19 cellular contexts compared by ENCODE assay signal in genomic region chr13:30564489-30564888, GRCh38. TPM values are rescaled to one million over a fixed set of nuclear protein-coding genes. Genes with fewer than 3 reads are reported as not detected.
DNase-seq lines count a peak whose midpoint lies in the region; ATAC-seq and TF ChIP-seq lines count a peak whose summit lies in the region.
"Had no signal": no experiment of that assay in that cellular context is flagged by ENCODE, and none has a peak within 500 bp of the region (broad histone marks: within the 10 kb centered on the region; RNA-seq: fewer than 3 reads in every experiment).

No MANE protein-coding gene starts in this region.

- TF ChIP-seq CTCF in VCaP (conservative IDR thresholded peaks at IDR 0.05) (no peak), fibroblast of the aortic adventitia (IDR thresholded peaks at IDR 0.05; ENCODE audit: insufficient read depth, low read length) (no peak)

- no peaks in the 10 kb centered on the region for H3K9me2 ChIP-seq in Karpas-422 (replicated peaks; ENCODE audit: insufficient read depth, low read length)

- no peak for ATAC-seq in HG03280 (IDR thresholded peaks at IDR 0.05; ENCODE audit: unreplicated experiment)
- ATAC-seq: CD8-positive, alpha-beta T cell; GM12878; HCT116 had no signal

- H2AFZ ChIP-seq in Karpas-422 (ENCODE audit: low read length): no peak overlapping the region
- H2AFZ ChIP-seq: GM23248 had no signal

- H3K4me2 ChIP-seq in Karpas-422 (ENCODE audit: low read depth, low read length, poor library complexity, severe bottlenecking): peak overlapping the region; percentile 66
- H3K4me2 ChIP-seq: BLaER1 had no signal

- no peaks in the 10 kb centered on the region for H3K79me2 ChIP-seq in Karpas-422 (ENCODE audit: low read length)

- no peaks in the 10 kb centered on the region for H3K36me3 ChIP-seq in Karpas-422 (ENCODE audit: insufficient read depth, low read length)
- H3K36me3 ChIP-seq: BLaER1 had no signal

- H4K20me1 ChIP-seq in Karpas-422 (ENCODE audit: insufficient read depth, low read depth, low read length): no peaks in the 10 kb centered on the region
- H4K20me1 ChIP-seq: BLaER1 had no signal

- H3K9ac ChIP-seq in Karpas-422 (ENCODE audit: low read length): 0 out of 2 replicates have a peak overlapping the region, but pooled peaks have one; percentile 17
- H3K9ac ChIP-seq: BLaER1, GM23248 had no signal

- no peaks in the 10 kb centered on the region for H3K9me3 ChIP-seq in Karpas-422 (ENCODE audit: low read length)
- H3K9me3 ChIP-seq: BLaER1, Caco-2 had no signal

- H3K4me1 ChIP-seq in Karpas-422 (ENCODE audit: low read length): peaks cover 41% of the 10 kb centered on the region
- H3K4me1 ChIP-seq: Caco-2 had no signal

- H3K4me3 ChIP-seq in Karpas-422 (ENCODE audit: low read length): peak overlapping the region; percentile 42; the same call in 1 of the 2 replicates
- no peak overlapping the region for H3K4me3 ChIP-seq in fibroblast of the aortic adventitia (ENCODE audit: low read depth, low read length)
- H3K4me3 ChIP-seq: BLaER1, GM12878, GM23248 had no signal

- no peaks in the 10 kb centered on the region for H3K27me3 ChIP-seq in Karpas-422 (ENCODE audit: low read length)
- H3K27me3 ChIP-seq: BLaER1 had no signal

- DNase-seq in Karpas-422 (no peak), fibroblast of the aortic adventitia (ENCODE audit: low read depth) (peak; percentile 48), NCI-H1417 treated with DMSO at 0.1 percent for 48 hours (lab: John Stamatoyannopoulos, UW) (no peak)
- no peak for DNase-seq in activated CD4-positive, CD25-positive, alpha-beta regulatory T cell treated with anti-CD3 and anti-CD28 coated beads, Interleukin-2, amount 50 U/mL, for 72 hours
- DNase-seq: Caco-2; CD4-positive, CD25-positive, alpha-beta regulatory T cell; CD8-positive, alpha-beta T cell; DMS153; DND-41; EL; GDM1; GM23248; H9 had no signal

- H3K27ac ChIP-seq in Karpas-422 (ENCODE audit: low read length): no peak overlapping the region
- H3K27ac ChIP-seq in VCaP: peak overlapping the region; percentile 65; the same call in 1 of the 2 replicates
- H3K27ac ChIP-seq: BLaER1, C4-2B, GM23248 had no signal

RNA-seq across cellular contexts. Expression of gene USPL1, which starts 53.2 kb away (rescaled TPM):
- total RNA-seq in Karpas-422 (2014; rRNA removed; shearing (Covaris generic); ENCODE audit: low replicate concordance): 12.8 and 18.4 TPM in 2 replicates
- 17.0 and 20.3 TPM in 2 replicates for total RNA-seq in fibroblast of the aortic adventitia (ENCODE audit: low replicate concordance)
